ENCODE assay signal across 9 cellular contexts in the genomic region with DNA sequence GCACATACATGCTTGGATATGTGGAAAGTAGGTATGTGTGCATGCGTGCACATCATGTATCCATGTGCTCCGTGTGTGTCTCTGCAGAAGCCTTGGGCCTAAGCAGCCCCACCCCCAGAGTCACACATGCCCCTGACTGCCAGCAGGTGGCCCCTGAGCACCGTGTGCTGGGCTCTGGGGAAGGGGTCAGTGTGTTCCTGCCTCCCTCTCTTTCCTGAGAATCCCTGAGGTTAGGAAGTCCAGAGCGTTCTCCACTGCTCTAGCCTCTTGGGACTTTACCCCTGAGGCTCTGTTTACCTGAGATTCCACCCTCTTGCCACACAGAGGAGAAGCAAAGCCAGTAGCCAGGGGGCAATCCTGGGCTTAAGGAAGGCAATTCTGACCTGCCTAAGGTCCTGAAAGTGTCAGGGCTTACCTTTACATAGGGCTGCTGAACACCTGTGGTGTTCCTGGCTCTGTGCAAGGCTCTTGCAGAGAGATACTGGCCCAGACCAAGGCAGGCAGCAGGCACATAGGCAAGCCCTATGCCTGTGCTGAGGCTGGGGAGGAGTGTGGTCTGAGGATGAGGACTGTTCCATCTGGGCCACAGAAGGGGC.
DNase-seq lines count a peak whose midpoint lies in the region; ATAC-seq lines count a peak whose summit lies in the region.
"Had no signal": no experiment of that assay in that cellular context is flagged by ENCODE, and none has a peak within 500 bp of the region (broad histone marks: within the 10 kb centered on the region; RNA-seq: fewer than 3 reads in every experiment).

No MANE protein-coding gene starts in this region.

- no peaks in the 10 kb centered on the region for H3K36me3 Mint-ChIP-seq in activated CD4-positive, alpha-beta memory T cell treated with anti-CD3 and anti-CD28 coated beads, Interleukin-2, amount 10 ng/mL, durations not matched to agents 7 days and 5 days (ENCODE audit: low read depth)
- no peaks in the 10 kb centered on the region for H3K36me3 Mint-ChIP-seq in activated CD4-positive, alpha-beta memory T cell treated with anti-CD3 and anti-CD28 coated beads for 36 hours
- H3K36me3 Mint-ChIP-seq: activated naive CD8-positive, alpha-beta T cell had no signal

- peak; percentile 87 for ATAC-seq in HG02759 (IDR thresholded peaks at IDR 0.05; ENCODE audit: unreplicated experiment)

- intact Hi-C loops in activated CD4-positive, alpha-beta memory T cell treated with anti-CD3 and anti-CD28 coated beads for 36 hours (cut with micrococcal nuclease): no loop called here

- DNase-seq in activated CD4-positive, alpha-beta memory T cell treated with anti-CD3 and anti-CD28 coated beads, Interleukin-2, amount 10 ng/mL, durations not matched to agents 7 days and 5 days: no peak
- no peak for DNase-seq in activated CD4-positive, alpha-beta memory T cell treated with anti-CD3 and anti-CD28 coated beads for 36 hours
- DNase-seq in NCI-H69 (lab: John Stamatoyannopoulos, UW): peak; percentile 71
- peak; percentile 77 for DNase-seq in ecto neural progenitor cell (ENCODE audit: low spot score)
- DNase-seq in midbrain (lab: John Stamatoyannopoulos, UW): peak; percentile 49
- no peak for DNase-seq in stimulated activated naive CD4-positive, alpha-beta T cell (lab: John Stamatoyannopoulos, UW)
- DNase-seq in cortex of kidney (lab: John Stamatoyannopoulos, UW): no peak

- POLR2A ChIA-PET in activated CD4-positive, alpha-beta memory T cell treated with anti-CD3 and anti-CD28 coated beads, Interleukin-2, amount 10 ng/mL, durations not matched to agents 7 days and 5 days (lab: Charles Lee): interaction anchor here (1.0 kb wide), 1 partner anchor 20 kb away, joined by 3 read pairs; no protein-coding TSS in a partner anchor
- POLR2A ChIA-PET in activated CD4-positive, alpha-beta memory T cell treated with anti-CD3 and anti-CD28 coated beads for 36 hours (lab: Charles Lee): no interaction called here

- H3K27me3 Mint-ChIP-seq in activated CD4-positive, alpha-beta memory T cell treated with anti-CD3 and anti-CD28 coated beads, Interleukin-2, amount 10 ng/mL, durations not matched to agents 7 days and 5 days: peaks cover 7% of the 10 kb centered on the region
- peaks cover 3% of the 10 kb centered on the region for H3K27me3 Mint-ChIP-seq in activated CD4-positive, alpha-beta memory T cell treated with anti-CD3 and anti-CD28 coated beads for 36 hours

- H3K4me1 Mint-ChIP-seq in activated CD4-positive, alpha-beta memory T cell treated with anti-CD3 and anti-CD28 coated beads, Interleukin-2, amount 10 ng/mL, durations not matched to agents 7 days and 5 days: no peaks in the 10 kb centered on the region
- H3K4me1 Mint-ChIP-seq in activated CD4-positive, alpha-beta memory T cell treated with anti-CD3 and anti-CD28 coated beads for 36 hours (ENCODE audit: low read depth): no peaks in the 10 kb centered on the region

- CTCF ChIA-PET in activated CD4-positive, alpha-beta memory T cell treated with anti-CD3 and anti-CD28 coated beads, Interleukin-2, amount 10 ng/mL, durations not matched to agents 7 days and 5 days (lab: Charles Lee): no interaction called here
- CTCF ChIA-PET in activated CD4-positive, alpha-beta memory T cell treated with anti-CD3 and anti-CD28 coated beads for 36 hours (lab: Charles Lee): no interaction called here

- peak overlapping the region; percentile 14 for H3K27ac Mint-ChIP-seq in activated CD4-positive, alpha-beta memory T cell treated with anti-CD3 and anti-CD28 coated beads, Interleukin-2, amount 10 ng/mL, durations not matched to agents 7 days and 5 days
- no peak overlapping the region for H3K27ac Mint-ChIP-seq in activated CD4-positive, alpha-beta memory T cell treated with anti-CD3 and anti-CD28 coated beads for 36 hours
- H3K27ac Mint-ChIP-seq: activated naive CD8-positive, alpha-beta T cell had no signal

- H3K4me3 Mint-ChIP-seq in activated CD4-positive, alpha-beta memory T cell treated with anti-CD3 and anti-CD28 coated beads, Interleukin-2, amount 10 ng/mL, durations not matched to agents 7 days and 5 days: no peak overlapping the region
- H3K4me3 Mint-ChIP-seq in activated CD4-positive, alpha-beta memory T cell treated with anti-CD3 and anti-CD28 coated beads for 36 hours: no peak overlapping the region
- H3K4me3 Mint-ChIP-seq: activated naive CD8-positive, alpha-beta T cell had no signal

- no peaks in the 10 kb centered on the region for H3K9me3 Mint-ChIP-seq in activated CD4-positive, alpha-beta memory T cell treated with anti-CD3 and anti-CD28 coated beads, Interleukin-2, amount 10 ng/mL, durations not matched to agents 7 days and 5 days
- H3K9me3 Mint-ChIP-seq in activated CD4-positive, alpha-beta memory T cell treated with anti-CD3 and anti-CD28 coated beads for 36 hours: no peaks in the 10 kb centered on the region

Comparison
In these comparisons a context has a peak if more than half of its experiments do, and no peak if none do; other contexts are left out.
1. DNase-seq: peak in NCI-H69 (single experiment), ecto neural progenitor cell (single experiment) and midbrain (single experiment); none in activated CD4-positive, alpha-beta memory T cell treated with anti-CD3 and anti-CD28 coated beads, Interleukin-2, amount 10 ng/mL, durations not matched to agents 7 days and 5 days (single experiment), activated CD4-positive, alpha-beta memory T cell treated with anti-CD3 and anti-CD28 coated beads for 36 hours (single experiment), stimulated activated naive CD4-positive, alpha-beta T cell (0 of 6) and cortex of kidney (single experiment).